Comparison of ENCODE assay signal across 9 cellular contexts in the genomic region with DNA sequence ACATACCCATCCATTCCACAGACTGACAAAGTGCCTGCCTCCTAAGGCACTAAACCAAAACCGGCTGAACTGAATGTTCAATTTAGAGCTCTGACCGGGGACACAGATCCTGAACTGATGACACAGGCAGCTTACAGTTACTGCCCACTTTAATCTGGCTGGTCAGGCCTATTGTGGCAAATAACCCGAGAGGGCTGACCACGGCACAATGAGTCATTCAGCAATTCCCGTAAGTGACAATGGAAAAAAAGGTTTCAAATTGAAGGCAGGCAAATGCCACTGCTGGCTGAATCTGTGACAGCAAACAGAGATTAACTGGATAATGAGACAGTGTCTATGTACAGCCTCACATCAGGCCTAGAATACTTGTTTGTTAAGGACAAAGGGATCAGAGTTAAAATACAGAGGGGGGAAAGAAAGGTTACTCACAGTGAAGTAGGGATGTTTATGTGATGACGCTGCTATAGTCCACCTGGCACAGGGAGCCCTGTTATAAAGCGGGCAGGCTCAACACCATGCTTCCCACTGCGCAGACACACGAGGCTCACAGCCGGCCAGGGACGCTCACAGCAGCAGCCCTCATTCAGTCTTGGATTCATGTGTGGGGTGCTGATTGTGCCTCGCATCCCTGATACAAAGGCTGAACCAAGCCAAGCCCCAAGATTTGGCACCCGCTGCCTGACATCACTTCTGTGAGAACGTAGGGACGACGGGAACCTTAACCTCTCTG. TPM values are rescaled to one million over a fixed set of nuclear protein-coding genes. Genes with fewer than 3 reads are reported as not detected.
A peak's percentile ranks its signal among the peaks of the same experiment; 100 is the strongest.
DNase-seq lines count a peak whose midpoint lies in the region; ATAC-seq and TF ChIP-seq lines count a peak whose summit lies in the region.
"Had no signal": no experiment of that assay in that cellular context is flagged by ENCODE, and none has a peak within 500 bp of the region (broad histone marks: within the 10 kb centered on the region; RNA-seq: fewer than 3 reads in every experiment).

No MANE protein-coding gene starts in this region.

- H3K4me3 ChIP-seq in HCT116 (replicated peaks in 1 of 2; ENCODE audit: low read depth in 1 of 2, low read length in 2 of 2) (no peak overlapping the region; a peak in 1 of 4 replicates), SK-N-SH (ENCODE audit: low read depth in 2 of 2, low read length in 1 of 2) (no peak overlapping the region), sigmoid colon (no peak overlapping the region)
- H3K4me3 ChIP-seq: right atrium auricular region, uterus had no signal

- RAD21 ChIA-PET in HCT116 (lab: Charles Lee; ENCODE audit: low non-redundant PET in 1 of 2, low total read pairs in 2 of 2, uncharacterized antibody in 2 of 2, unreplicated experiment in 2 of 2) = no interaction called here

- H3K27me3 ChIP-seq in HCT116 (ENCODE audit: insufficient read depth, low read length) (no peaks in the 10 kb centered on the region), SK-N-SH (ENCODE audit: insufficient read depth) (no peaks in the 10 kb centered on the region), sigmoid colon (no peaks in the 10 kb centered on the region)
- H3K27me3 ChIP-seq: right atrium auricular region, uterus had no signal

- peak overlapping the region; percentile 53 for H3K4me2 ChIP-seq in HCT116 (ENCODE audit: low read length)
- H3K4me2 ChIP-seq in SK-N-SH = peak overlapping the region; percentile 27

- H2AFZ ChIP-seq in HCT116 (ENCODE audit: low read depth, low read length, poor library complexity, severe bottlenecking) (no peak overlapping the region), SK-N-SH (ENCODE audit: low read depth) (peak overlapping the region; percentile 45; the same call in 1 of the 2 replicates)

- H3K79me2 ChIP-seq in HCT116 (ENCODE audit: insufficient read depth, low read length) (no peaks in the 10 kb centered on the region), SK-N-SH (ENCODE audit: insufficient read depth) (no peaks in the 10 kb centered on the region)

- H3K36me3 ChIP-seq in HCT116 (ENCODE audit: control insufficient read depth in 1 of 2, insufficient read depth in 2 of 2, low read length in 2 of 2) = 0 out of 4 replicates have a peak, but pooled peaks cover 0 to 8% of the 10 kb centered on the region in 2 experiments
- peaks cover 9 to 15% of the 10 kb centered on the region in 2 experiments for H3K36me3 ChIP-seq in SK-N-SH (replicated peaks in 1 of 2; ENCODE audit: control insufficient read depth in 1 of 2, insufficient read depth in 2 of 2, low read length in 1 of 2)
- peaks cover 0 to 10% (median 0%) of the 10 kb centered on the region in 4 donors for H3K36me3 ChIP-seq in sigmoid colon
- H3K36me3 ChIP-seq: uterus had no signal

- H3K9me3 ChIP-seq in HCT116 (ENCODE audit: control insufficient read depth in 1 of 2, insufficient read depth in 1 of 2, low read depth in 1 of 2, low read length in 2 of 2) (no peaks in the 10 kb centered on the region), SK-N-SH (no peaks in the 10 kb centered on the region), sigmoid colon (no peaks in the 10 kb centered on the region)
- H3K9me3 ChIP-seq: right atrium auricular region, uterus had no signal

- TF ChIP-seq EP300 in SK-N-SH (IDR thresholded peaks at IDR 0.05; ENCODE audit: borderline replicate concordance in 1 of 2, low read depth in 1 of 2, low read length in 1 of 2) = peak in 1 of 2 experiments; percentile 51; a peak in 1 of 4 replicates
- TF ChIP-seq EP300 in sigmoid colon (IDR thresholded peaks at IDR 0.05) = peak in 2 of 4 donors; percentile 9 to 64

- DNase-seq in HCT116 (ENCODE audit: low read depth, low spot score) = peak; percentile 73
- no peak for DNase-seq in SK-N-SH
- DNase-seq in fibroblast of the conjunctiva (ENCODE audit: low read depth) = peak; percentile 14
- DNase-seq in sigmoid colon = no peak
- no peak for DNase-seq in HuH-7.5 (ENCODE audit: low spot score)
- no peak for DNase-seq in stimulated activated CD4-positive, alpha-beta T cell treated with anti-CD3 and anti-CD28 coated beads, Interleukin-4, amount 100 ng/mL, for 24 hours
- DNase-seq in foreskin melanocyte = no peak
- DNase-seq: uterus had no signal

- TF ChIP-seq CTCF in HCT116 (IDR thresholded peaks at IDR 0.05 in 2 of 3, conservative IDR thresholded peaks at IDR 0.05 in 1 of 3; ENCODE audit: borderline replicate concordance in 1 of 3, insufficient read depth in 1 of 3, low read depth in 2 of 3, low read length in 2 of 3) (no peak), SK-N-SH (IDR thresholded peaks at IDR 0.05) (no peak), sigmoid colon (IDR thresholded peaks at IDR 0.05) (no peak)

- H3K9me2 ChIP-seq in HCT116 (ENCODE audit: insufficient read depth) (no peaks in the 10 kb centered on the region), SK-N-SH (no peaks in the 10 kb centered on the region)

- H4K20me1 ChIP-seq in HCT116 (ENCODE audit: insufficient read depth) = no peaks in the 10 kb centered on the region
- H4K20me1 ChIP-seq in SK-N-SH (ENCODE audit: insufficient read depth) = no peaks in the 10 kb centered on the region

- POLR2A ChIA-PET in HCT116 (lab: Charles Lee) (no interaction called here), SK-N-SH (lab: Yijun Ruan, JAX) (no interaction called here)

- intact Hi-C loops in HCT116 (cut with micrococcal nuclease) = no loop called here
- intact Hi-C loops in sigmoid colon (cut with DNase I) = no loop called here

- no peak for TF ChIP-seq POLR2A in HCT116 (IDR thresholded peaks at IDR 0.05; ENCODE audit: borderline replicate concordance, extremely low read depth, insufficient read depth, insufficient read length)
- TF ChIP-seq POLR2A in sigmoid colon (IDR thresholded peaks at IDR 0.05) = no peak

- TF ChIP-seq RAD21 in HCT116 (IDR thresholded peaks at IDR 0.05; ENCODE audit: low read depth) = no peak
- TF ChIP-seq RAD21 in SK-N-SH (IDR thresholded peaks at IDR 0.05; ENCODE audit: low read length) = no peak

- H3K4me1 ChIP-seq in HCT116 (ENCODE audit: control insufficient read depth in 1 of 2, insufficient read depth in 2 of 2, low read length in 2 of 2) (peaks cover 4 to 21% of the 10 kb centered on the region in 2 experiments; a peak in 3 of 4 replicates), SK-N-SH (ENCODE audit: control insufficient read depth in 1 of 2, insufficient read depth in 2 of 2, low read depth in 1 of 2, low read length in 1 of 2) (no peaks in the 10 kb centered on the region), sigmoid colon (peaks cover 0 to 35% (median 34%) of the 10 kb centered on the region in 4 donors)
- H3K4me1 ChIP-seq: right atrium auricular region, uterus had no signal

- H3F3A ChIP-seq in SK-N-SH (replicated peaks; ENCODE audit: insufficient read depth) = no peaks in the 10 kb centered on the region

- WGBS in SK-N-SH (ENCODE audit: low lambda C conversion rate) = 51% methylated on average over 11 of the region's 16 CpGs
- 88 to 89% methylated on average over 16 of the region's 16 CpGs for WGBS in sigmoid colon, 2 donors

- CTCF ChIA-PET in HCT116 (lab: Charles Lee) = interaction anchor here (1.5 kb wide), 1 partner anchor 405 kb away, joined by 5 read pairs; no protein-coding TSS in a partner anchor
- CTCF ChIA-PET in SK-N-SH (lab: Yijun Ruan, JAX) = interaction anchor here (1.0 to 1.6 kb wide), 3 partner anchors 129 to 404 kb away, joined by 3 to 5 read pairs (median 4); no protein-coding TSS in a partner anchor

- ATAC-seq in HCT116 = peak; percentile 88

- peak overlapping the region; percentile 2; the same call in 1 of the 2 replicates for H3K27ac ChIP-seq in HCT116 (ENCODE audit: low read depth, low read length)
- peak overlapping the region; percentile 14 to 35; a peak in 2 of 4 replicates for H3K27ac ChIP-seq in SK-N-SH (ENCODE audit: low read depth in 2 of 2, low read length in 1 of 2)
- peak overlapping the region in 3 of 4 donors; percentile 66 to 79 (median 77) for H3K27ac ChIP-seq in sigmoid colon
- H3K27ac ChIP-seq: right atrium auricular region, uterus had no signal

- no TSS peak for BruUV-seq in HCT116 (replicated peaks; lab: Mats Ljungman, UMichigan)

- H3K9ac ChIP-seq in HCT116 (ENCODE audit: low read length) (no peak overlapping the region; the same call in 1 of the 2 replicates), SK-N-SH (no peak overlapping the region)

TF ChIP-seq in HCT116, 20 proteins besides CTCF, POLR2A, EP300 and RAD21 (continues in another document):
- peak; percentile 75 for TF ChIP-seq FOSL1 (IDR thresholded peaks at IDR 0.05; ENCODE audit: low read depth)
- TF ChIP-seq SP1 (IDR thresholded peaks at IDR 0.05; ENCODE audit: low read depth) = peak; percentile 70
- peak; percentile 79 for TF ChIP-seq JUND (IDR thresholded peaks at IDR 0.05)

TF ChIP-seq in SK-N-SH, 30 proteins besides CTCF, POLR2A, EP300 and RAD21 (continues in another document):
- TF ChIP-seq, protein P1, sequence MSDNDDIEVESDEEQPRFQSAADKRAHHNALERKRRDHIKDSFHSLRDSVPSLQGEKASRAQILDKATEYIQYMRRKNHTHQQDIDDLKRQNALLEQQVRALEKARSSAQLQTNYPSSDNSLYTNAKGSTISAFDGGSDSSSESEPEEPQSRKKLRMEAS (IDR thresholded peaks at IDR 0.05; ENCODE audit: low read depth) = peak; percentile 11; the same call in 1 of the 2 replicates
- peak; percentile 64 for TF ChIP-seq TCF12 (IDR thresholded peaks at IDR 0.05)

RNA-seq across cellular contexts. Expression of a gene that starts 54.4 kb away (rescaled TPM):
- total RNA-seq in HCT116 (2021; ENCODE audit: unreplicated experiment) = 9.1 TPM
- polyA plus RNA-seq in HCT116 (2012) = 5.3 and 6.2 TPM in 2 replicates
- 4.3 and 4.9 TPM in 2 replicates for polyA plus RNA-seq in SK-N-SH (2012; rRNA removed)
- polyA plus RNA-seq in SK-N-SH (2012; cell fraction: cytosol; rRNA removed) = 5.8 and 6.2 TPM in 2 replicates
- polyA plus RNA-seq in SK-N-SH (2012; cell fraction: nucleus; rRNA removed) = 2.0 and 3.8 TPM in 2 replicates
- 1 to 10 TPM; 2.2 to 7.1 (median 3.9) TPM for total RNA-seq in sigmoid colon
- 10 to 100 TPM; 10.2 to 15.3 (median 11.8) TPM for polyA plus RNA-seq in sigmoid colon

RNA-seq across cellular contexts. Expression of a gene that starts 54.5 kb away (rescaled TPM):
- 16.0 TPM for total RNA-seq in HCT116 (2021; ENCODE audit: unreplicated experiment)
- polyA plus RNA-seq in HCT116 (2012) = 5.8 and 7.4 TPM in 2 replicates
- 5.7 and 7.6 TPM in 2 replicates for polyA plus RNA-seq in SK-N-SH (2012; rRNA removed)
- polyA plus RNA-seq in SK-N-SH (2012; cell fraction: cytosol; rRNA removed) = 6.6 and 6.8 TPM in 2 replicates
- 4.3 and 8.2 TPM in 2 replicates for polyA plus RNA-seq in SK-N-SH (2012; cell fraction: nucleus; rRNA removed)
- 10 to 100 TPM in 2 of 4 donors, 1 to 10 TPM in 2; 8.3 to 11.7 (median 9.9) TPM for total RNA-seq in sigmoid colon
- polyA plus RNA-seq in sigmoid colon = 10 to 100 TPM in 1 of 3 donors, 1 to 10 TPM in 2; 8.6 to 15.6 (median 9.0) TPM

Comparison
In these comparisons a context has a peak if more than half of its experiments do, and no peak if none do; other contexts are left out.
1. DNase-seq: peak in HCT116 (single experiment) and fibroblast of the conjunctiva (single experiment); none in SK-N-SH (single experiment), sigmoid colon (single experiment), HuH-7.5 (single experiment), stimulated activated CD4-positive, alpha-beta T cell treated with anti-CD3 and anti-CD28 coated beads, Interleukin-4, amount 100 ng/mL, for 24 hours (single experiment) and foreskin melanocyte (single experiment).
2. H3K27ac ChIP-seq: peak in every context shown above with its lines; median percentile 77 in sigmoid colon; 24 in SK-N-SH; 2 in HCT116.